Comparison of ENCODE assay signal across 19 cellular contexts in genomic region chr16:48864055-48864454, GRCh38.
"Had no signal": no experiment of that assay in that cellular context is flagged by ENCODE, and none has a peak within 500 bp of the region (broad histone marks: within the 10 kb centered on the region; RNA-seq: fewer than 3 reads in every experiment).

No MANE protein-coding gene starts in this region.

- H3K4me2 ChIP-seq: smooth muscle cell had no signal

- H3K4me3 Mint-ChIP-seq: activated CD4-positive, alpha-beta T cell treated with anti-CD3 and anti-CD28 coated beads for 36 hours; activated CD8-positive, alpha-beta T cell treated with anti-CD3 and anti-CD28 coated beads for 36 hours; activated naive CD8-positive, alpha-beta T cell treated with anti-CD3 and anti-CD28 coated beads for 36 hours; activated T-cell treated with anti-CD3 and anti-CD28 coated beads, Interleukin-2, amount 50 U/mL, for 72 hours; naive thymus-derived CD8-positive, alpha-beta T cell; stimulated activated memory B cell treated with anti-CD40 and anti-IgM and Interleukin-4, amounts not matched to agents 10 μg/mL and 1 μg/mL and 100 μg/mL, for 72 hours had no signal

- H3K27me3 ChIP-seq: right atrium auricular region, tibial nerve had no signal

- H3K27ac ChIP-seq: right atrium auricular region, tibial nerve had no signal

- H3K36me3 Mint-ChIP-seq: activated naive CD8-positive, alpha-beta T cell treated with anti-CD3 and anti-CD28 coated beads for 36 hours; naive thymus-derived CD8-positive, alpha-beta T cell; stimulated activated memory B cell treated with anti-CD40 and anti-IgM and Interleukin-4, amounts not matched to agents 10 μg/mL and 1 μg/mL and 100 μg/mL, for 72 hours had no signal

- H3K9me3 ChIP-seq: mucosa of descending colon, right atrium auricular region had no signal

- ATAC-seq: activated CD4-positive, alpha-beta T cell treated with anti-CD3 and anti-CD28 coated beads for 36 hours; activated CD8-positive, alpha-beta T cell treated with anti-CD3 and anti-CD28 coated beads for 36 hours; activated T-cell treated with anti-CD3 and anti-CD28 coated beads, Interleukin-2, amount 50 U/mL, for 72 hours; left colon; mucosa of descending colon; naive thymus-derived CD8-positive, alpha-beta T cell; stimulated activated memory B cell treated with anti-CD40 and anti-IgM and Interleukin-4, amounts not matched to agents 10 μg/mL and 1 μg/mL and 100 μg/mL, for 72 hours had no signal

- H3K4me3 ChIP-seq: mucosa of descending colon, right atrium auricular region, smooth muscle cell, tibial nerve had no signal

- DNase-seq: activated CD4-positive, alpha-beta T cell treated with anti-CD3 and anti-CD28 coated beads for 36 hours; activated CD8-positive, alpha-beta memory T cell treated with anti-CD3 and anti-CD28 coated beads, Interleukin-2, amount 50 U/mL, for 4 hours; activated CD8-positive, alpha-beta T cell treated with anti-CD3 and anti-CD28 coated beads for 36 hours; activated gamma-delta T cell treated with Interleukin-2 at 50 U/mL for 16 hours; activated naive CD8-positive, alpha-beta T cell treated with anti-CD3 and anti-CD28 coated beads for 36 hours; activated T-cell treated with anti-CD3 and anti-CD28 coated beads, Interleukin-2, amount 50 U/mL, for 72 hours; anterior cingulate cortex; dermis blood vessel endothelial cell; glutamatergic neuron; left colon; mammary epithelial cell; mucosa of descending colon; naive thymus-derived CD8-positive, alpha-beta T cell; posterior cingulate gyrus; T1000 had no signal

- H3K4me1 ChIP-seq: right atrium auricular region, tibial nerve had no signal

- H3K27ac Mint-ChIP-seq: activated CD4-positive, alpha-beta T cell treated with anti-CD3 and anti-CD28 coated beads for 36 hours; activated CD8-positive, alpha-beta T cell treated with anti-CD3 and anti-CD28 coated beads for 36 hours; activated naive CD8-positive, alpha-beta T cell treated with anti-CD3 and anti-CD28 coated beads for 36 hours; activated T-cell treated with anti-CD3 and anti-CD28 coated beads, Interleukin-2, amount 50 U/mL, for 72 hours; naive thymus-derived CD8-positive, alpha-beta T cell; stimulated activated memory B cell treated with anti-CD40 and anti-IgM and Interleukin-4, amounts not matched to agents 10 μg/mL and 1 μg/mL and 100 μg/mL, for 72 hours had no signal

- H3K4me1 Mint-ChIP-seq: activated CD4-positive, alpha-beta T cell treated with anti-CD3 and anti-CD28 coated beads for 36 hours; activated naive CD8-positive, alpha-beta T cell treated with anti-CD3 and anti-CD28 coated beads for 36 hours; stimulated activated memory B cell treated with anti-CD40 and anti-IgM and Interleukin-4, amounts not matched to agents 10 μg/mL and 1 μg/mL and 100 μg/mL, for 72 hours had no signal

- H3K36me3 ChIP-seq: right atrium auricular region, tibial nerve had no signal

- H3K27me3 Mint-ChIP-seq: activated CD4-positive, alpha-beta T cell treated with anti-CD3 and anti-CD28 coated beads for 36 hours; activated CD8-positive, alpha-beta T cell treated with anti-CD3 and anti-CD28 coated beads for 36 hours; activated naive CD8-positive, alpha-beta T cell treated with anti-CD3 and anti-CD28 coated beads for 36 hours; stimulated activated memory B cell treated with anti-CD40 and anti-IgM and Interleukin-4, amounts not matched to agents 10 μg/mL and 1 μg/mL and 100 μg/mL, for 72 hours had no signal
